Comparison of ENCODE assay signal across 28 cellular contexts in the genomic region with DNA sequence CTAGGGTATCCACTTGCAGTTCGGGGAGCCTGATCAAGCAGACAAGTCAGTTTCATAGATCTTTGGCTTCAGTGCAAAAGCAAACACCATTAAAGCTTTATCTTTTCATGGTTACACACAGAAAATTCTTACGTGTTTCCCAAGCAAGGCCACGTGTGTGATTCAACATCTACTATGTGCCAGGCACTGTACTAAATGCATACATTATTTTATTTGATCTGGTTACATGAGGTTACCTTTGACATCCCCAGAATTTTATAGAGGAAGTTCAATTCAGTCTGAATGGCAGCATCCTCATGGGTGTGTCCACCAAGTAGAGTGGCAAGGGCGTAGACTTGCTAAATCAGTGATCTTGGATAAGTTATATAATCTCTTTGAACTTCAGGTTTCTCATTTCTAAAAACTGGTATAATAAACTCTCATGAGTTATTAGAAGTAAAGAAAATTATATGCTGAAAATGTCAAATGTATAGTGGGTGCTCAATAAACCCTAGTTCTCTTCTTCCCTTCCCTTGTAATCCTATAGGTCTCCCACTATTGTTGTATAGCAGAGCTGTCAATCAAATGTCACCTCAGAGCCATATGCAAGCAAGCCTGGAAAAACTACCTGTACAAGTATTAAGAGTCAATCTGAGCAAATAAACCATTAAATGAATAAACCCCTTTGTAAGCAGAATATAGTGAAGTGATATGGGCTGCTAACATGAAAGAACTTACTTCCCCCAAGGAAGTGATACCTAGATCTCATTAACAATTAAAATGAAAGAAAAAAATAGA.
"Had no signal": no experiment of that assay in that cellular context is flagged by ENCODE, and none has a peak within 500 bp of the region (broad histone marks: within the 10 kb centered on the region; RNA-seq: fewer than 3 reads in every experiment).

No MANE protein-coding gene starts in this region.

- ATAC-seq: left lung; lower lobe of right lung; natural killer cell; psoas muscle; stimulated activated memory B cell treated with anti-CD40 and anti-IgM and Interleukin-4, amounts not matched to agents 10 μg/mL and 1 μg/mL and 100 μg/mL, for 72 hours; stimulated activated naive CD8-positive, alpha-beta T cell treated with anti-CD3 and anti-CD28 coated beads, Interleukin-15, amount 100 ng/mL, for 72 hours had no signal

- H3K4me3 ChIP-seq: left lung, lower lobe of right lung, neural progenitor cell, psoas muscle, right atrium auricular region, skin epidermis, tibial nerve, uterus had no signal

- H3K27ac ChIP-seq: left lung, lower lobe of right lung, neural progenitor cell, neutrophil, parathyroid adenoma, psoas muscle, right atrium auricular region, skin epidermis, tibial nerve had no signal

- H2AFZ ChIP-seq: neural progenitor cell, parathyroid adenoma had no signal

- H3K27me3 ChIP-seq: left lung, neural progenitor cell, neutrophil, right atrium auricular region, tibial nerve, uterus had no signal

- H3K36me3 ChIP-seq: left lung, lower lobe of right lung, neural progenitor cell, neutrophil, right atrium auricular region, tibial nerve, uterus had no signal

- DNase-seq: hippocampal formation; kidney glomerular epithelial cell; left cardiac atrium; left lung; lower lobe of right lung; mammary epithelial cell; mesenchymal stem cell; naive B cell; natural killer cell; nephron progenitor cell; occipital lobe; psoas muscle; stimulated activated CD4-positive, alpha-beta T cell treated with anti-CD3 and anti-CD28 coated beads, Interleukin-12 subunit alpha, Interleukin-12 subunit beta, amount 100 ng/mL, for 4 hours; stimulated activated CD4-positive, alpha-beta T cell treated with anti-CD3 and anti-CD28 coated beads, Interleukin-2, amount 100 ng/mL, for 48 hours; stimulated activated CD4-positive, alpha-beta T cell treated with anti-CD3 and anti-CD28 coated beads, Interleukin-4, amount 100 ng/mL, for 4 hours; stimulated activated CD8-positive, alpha-beta memory T cell treated with anti-CD3 and anti-CD28 coated beads, Interleukin-4, amount 100 ng/mL, for 48 hours; stimulated activated naive CD4-positive, alpha-beta T cell treated with Interleukin-2 at 50 U/mL for 16 hours; stimulated activated naive CD8-positive, alpha-beta T cell treated with anti-CD3 and anti-CD28 coated beads, Interleukin-15, amount 100 ng/mL, for 72 hours; substantia nigra; uterus had no signal

- H3K9ac ChIP-seq: neural progenitor cell, parathyroid adenoma had no signal

- H3K4me2 ChIP-seq: neural progenitor cell had no signal

- H3K9me3 ChIP-seq: left lung, lower lobe of right lung, neutrophil, psoas muscle, right atrium auricular region, tibial nerve, uterus had no signal

- H3K79me2 ChIP-seq: parathyroid adenoma had no signal

- H3K4me1 ChIP-seq: left lung, lower lobe of right lung, neural progenitor cell, parathyroid adenoma, psoas muscle, uterus had no signal

- FAIRE-seq: keratinocyte had no signal
